In genomic region chr10:59181668-59182067, GRCh38 we compare ENCODE assay signal across 8 cellular contexts. TPM values are rescaled to one million over a fixed set of nuclear protein-coding genes. Genes with fewer than 3 reads are reported as not detected.
DNase-seq lines count a peak whose midpoint lies in the region; ATAC-seq, FAIRE-seq and TF ChIP-seq lines count a peak whose summit lies in the region.

No MANE protein-coding gene starts in this region.

- peaks cover 34% of the 10 kb centered on the region for H3K27me3 ChIP-seq in neural progenitor cell

- H3K79me2 ChIP-seq in neural progenitor cell (ENCODE audit: low read depth), result no peaks in the 10 kb centered on the region

- H3K4me2 ChIP-seq in neural progenitor cell, result no peak overlapping the region

- ATAC-seq in HG03103 (IDR thresholded peaks at IDR 0.05; ENCODE audit: low read depth, unreplicated experiment) (peak; percentile 76), omental fat pad (ENCODE audit: low FRiP score) (no peak)
- no peak for ATAC-seq in stimulated activated naive B cell treated with anti-CD40 and anti-IgM and Interleukin-4, amounts not matched to agents 10 μg/mL and 1 μg/mL and 100 μg/mL, for 72 hours (replicated peaks)

- no peaks in the 10 kb centered on the region for H3K4me1 ChIP-seq in neural progenitor cell

- no peaks in the 10 kb centered on the region for H3K36me3 Mint-ChIP-seq in neural progenitor cell
- H3K36me3 Mint-ChIP-seq in stimulated activated naive B cell treated with anti-CD40 and anti-IgM and Interleukin-4, amounts not matched to agents 10 μg/mL and 1 μg/mL and 100 μg/mL, for 72 hours, result no peaks in the 10 kb centered on the region

- H3K4me3 ChIP-seq in neural progenitor cell, result no peak overlapping the region

- no peak overlapping the region for H3K27ac ChIP-seq in neural progenitor cell

- H3K27me3 Mint-ChIP-seq in neural progenitor cell (ENCODE audit: insufficient read depth, low read depth), result no peaks in the 10 kb centered on the region
- peaks cover 9% of the 10 kb centered on the region in 2 donors for H3K27me3 Mint-ChIP-seq in stimulated activated naive B cell treated with anti-CD40 and anti-IgM and Interleukin-4, amounts not matched to agents 10 μg/mL and 1 μg/mL and 100 μg/mL, for 72 hours

- H3K4me3 Mint-ChIP-seq in neural progenitor cell, result no peak overlapping the region
- H3K4me3 Mint-ChIP-seq in stimulated activated naive B cell treated with anti-CD40 and anti-IgM and Interleukin-4, amounts not matched to agents 10 μg/mL and 1 μg/mL and 100 μg/mL, for 72 hours, result no peak overlapping the region

- H3K36me3 ChIP-seq in neural progenitor cell, result no peaks in the 10 kb centered on the region

- TF ChIP-seq CTCF in GM12872 (IDR thresholded peaks at IDR 0.05; ENCODE audit: insufficient read depth, low read depth, low read length), result peak; percentile 59
- peak; percentile 72 for TF ChIP-seq CTCF in neural progenitor cell (IDR thresholded peaks at IDR 0.05)
- TF ChIP-seq CTCF in omental fat pad (IDR thresholded peaks at IDR 0.05), result no peak

- H3K4me1 Mint-ChIP-seq in neural progenitor cell, result peaks cover 8% of the 10 kb centered on the region
- H3K4me1 Mint-ChIP-seq in stimulated activated naive B cell treated with anti-CD40 and anti-IgM and Interleukin-4, amounts not matched to agents 10 μg/mL and 1 μg/mL and 100 μg/mL, for 72 hours, result peaks cover 4 to 5% of the 10 kb centered on the region in 2 donors

- no peak overlapping the region for H3K9ac ChIP-seq in neural progenitor cell

- H4K20me1 ChIP-seq in neural progenitor cell (ENCODE audit: low read depth), result peaks cover 10% of the 10 kb centered on the region

- peaks cover 3% of the 10 kb centered on the region for H3K9me3 Mint-ChIP-seq in neural progenitor cell
- H3K9me3 Mint-ChIP-seq in stimulated activated naive B cell treated with anti-CD40 and anti-IgM and Interleukin-4, amounts not matched to agents 10 μg/mL and 1 μg/mL and 100 μg/mL, for 72 hours, result peaks cover 3 to 7% of the 10 kb centered on the region in 2 donors

- FAIRE-seq in endometrium (lab: Jason Lieb, UNC), result peak; percentile 80

- peaks cover 17% of the 10 kb centered on the region for H3F3A ChIP-seq in neural progenitor cell (ENCODE audit: low read depth)

- no peak overlapping the region for H2AFZ ChIP-seq in neural progenitor cell (replicated peaks)

- no peak overlapping the region for H3K27ac Mint-ChIP-seq in neural progenitor cell
- no peak overlapping the region for H3K27ac Mint-ChIP-seq in stimulated activated naive B cell treated with anti-CD40 and anti-IgM and Interleukin-4, amounts not matched to agents 10 μg/mL and 1 μg/mL and 100 μg/mL, for 72 hours

- DNase-seq in NCI-H82 (lab: John Stamatoyannopoulos, UW) (peak; percentile 81), neural progenitor cell (ENCODE audit: low spot score) (peak; percentile 69), omental fat pad (ENCODE audit: low spot score) (no peak), NOMO-1 treated with dmso at 0.1 percent for 144 hours (lab: John Stamatoyannopoulos, UW; ENCODE audit: unreplicated experiment) (no peak)
- DNase-seq in stimulated activated naive B cell treated with anti-CD40 and anti-IgM and Interleukin-4, amounts not matched to agents 10 μg/mL and 1 μg/mL and 100 μg/mL, for 72 hours, result no peak

- no peaks in the 10 kb centered on the region for H3K9me3 ChIP-seq in neural progenitor cell (ENCODE audit: low read depth)

RNA-seq across cellular contexts. Expression of gene PHYHIPL, which starts 5.2 kb away (rescaled TPM):
- total RNA-seq in neural progenitor cell (ENCODE audit: low replicate concordance), result 0.37 and 0.52 TPM in 2 replicates
- not detected for total RNA-seq in omental fat pad

Comparison
In these comparisons a context has a peak if more than half of its experiments do, and no peak if none do; other contexts are left out.
1. CTCF ChIP-seq: peak in GM12872 (single experiment) and neural progenitor cell (single experiment); none in omental fat pad (0 of 3).
2. DNase-seq: peak in NCI-H82 (single experiment) and neural progenitor cell (single experiment); none in omental fat pad (single experiment), stimulated activated naive B cell treated with anti-CD40 and anti-IgM and Interleukin-4, amounts not matched to agents 10 μg/mL and 1 μg/mL and 100 μg/mL, for 72 hours (single experiment) and NOMO-1 treated with dmso at 0.1 percent for 144 hours (single experiment).